Comparison of ENCODE assay signal across 8 cellular contexts in genomic region chr6:109455502-109456282, GRCh38. TPM values are rescaled to one million over a fixed set of nuclear protein-coding genes. Genes with fewer than 3 reads are reported as not detected.
DNase-seq lines count a peak whose midpoint lies in the region; ATAC-seq and TF ChIP-seq lines count a peak whose summit lies in the region.

Gene MICAL1 (minus strand): TSS chr6:109455772. CDS start chr6:109454196, 1,576 bp downstream.

- DNase-seq in SIG-M5 treated with dmso at 0.1 percent for 504 hours (lab: John Stamatoyannopoulos, UW; ENCODE audit: unreplicated experiment), result peak; percentile 81
- peak; percentile 87 for DNase-seq in activated naive CD4-positive, alpha-beta T cell treated with anti-CD3 and anti-CD28 coated beads, Interleukin-2, amount 10 ng/mL, durations not matched to agents 7 days and 5 days
- DNase-seq in glomerular visceral epithelial cell (ENCODE audit: extremely low spot score), result peak; percentile 71
- peak; percentile 68 to 79 (median 71) for DNase-seq in ovary
- peak; percentile 92 for DNase-seq in upper lobe of right lung

- no peaks in the 10 kb centered on the region for H3K9me3 Mint-ChIP-seq in activated naive CD4-positive, alpha-beta T cell treated with anti-CD3 and anti-CD28 coated beads, Interleukin-2, amount 10 ng/mL, durations not matched to agents 7 days and 5 days

- H3K27ac ChIP-seq in DOHH2 (ENCODE audit: low read depth, low read length), result peak within 1 kb of the TSS; percentile 100
- peak within 1 kb of the TSS; percentile 64; the same call in 1 of the 2 replicates for H3K27ac ChIP-seq in HUES6 (ENCODE audit: low read depth, low read length)
- peak within 1 kb of the TSS in 1 of 2 donors; percentile 42 for H3K27ac ChIP-seq in ovary
- peak within 1 kb of the TSS; percentile 86 for H3K27ac ChIP-seq in upper lobe of right lung

- H3K36me3 ChIP-seq in DOHH2 (ENCODE audit: control insufficient read depth, low read length), result peaks cover 40% of the 10 kb centered on the region
- peaks cover 22% of the 10 kb centered on the region for H3K36me3 ChIP-seq in HUES6 (ENCODE audit: control insufficient read depth, insufficient read depth, low read length)
- H3K36me3 ChIP-seq in ovary, result no peaks in the 10 kb centered on the region
- H3K36me3 ChIP-seq in upper lobe of right lung, result peaks cover 18% of the 10 kb centered on the region

- intact Hi-C loops in ovary (cut with DNase I) (no loop called here), upper lobe of right lung (cut with DNase I) (no loop called here)

- peak within 1 kb of the TSS; percentile 99 for H3K4me3 Mint-ChIP-seq in activated naive CD4-positive, alpha-beta T cell treated with anti-CD3 and anti-CD28 coated beads, Interleukin-2, amount 10 ng/mL, durations not matched to agents 7 days and 5 days

- no peak for TF ChIP-seq POLR2A in ovary (IDR thresholded peaks at IDR 0.05)

- H3K4me3 ChIP-seq in DOHH2 (ENCODE audit: low read length), result peak within 1 kb of the TSS; percentile 94
- peak within 1 kb of the TSS; percentile 99 for H3K4me3 ChIP-seq in HUES6 (ENCODE audit: low read depth, low read length)
- H3K4me3 ChIP-seq in ovary, result peak within 1 kb of the TSS; percentile 81
- peak within 1 kb of the TSS; percentile 92 for H3K4me3 ChIP-seq in upper lobe of right lung

- H3K9ac ChIP-seq in HUES6 (ENCODE audit: low read length), result peak within 1 kb of the TSS; percentile 88

- peaks cover 77% of the 10 kb centered on the region for H3K4me1 Mint-ChIP-seq in activated naive CD4-positive, alpha-beta T cell treated with anti-CD3 and anti-CD28 coated beads, Interleukin-2, amount 10 ng/mL, durations not matched to agents 7 days and 5 days

- H3K79me2 ChIP-seq in DOHH2 (ENCODE audit: control insufficient read depth, low read length), result peaks cover 23% of the 10 kb centered on the region

- CTCF ChIA-PET in activated naive CD4-positive, alpha-beta T cell treated with anti-CD3 and anti-CD28 coated beads, Interleukin-2, amount 10 ng/mL, durations not matched to agents 7 days and 5 days (lab: Charles Lee), result interaction anchor here (0.8 to 6.1 kb wide), 7 partner anchors 8 to 73 kb away, joined by 3 to 35 read pairs (median 3); partner anchors contain the start of genes CD164, PPIL6 and SMPD2

- H3K4me1 ChIP-seq in DOHH2 (ENCODE audit: control insufficient read depth, low read length), result peaks cover 78% of the 10 kb centered on the region
- peaks cover 28% of the 10 kb centered on the region for H3K4me1 ChIP-seq in HUES6 (ENCODE audit: control insufficient read depth, insufficient read depth, low read length)
- peaks cover 3% of the 10 kb centered on the region for H3K4me1 ChIP-seq in ovary (ENCODE audit: insufficient read depth)
- peaks cover 40% of the 10 kb centered on the region for H3K4me1 ChIP-seq in upper lobe of right lung

- no peak for TF ChIP-seq EP300 in ovary (IDR thresholded peaks at IDR 0.05)

- H4K20me1 ChIP-seq in DOHH2 (ENCODE audit: control insufficient read depth, insufficient read depth, low read depth, low read length), result no peaks in the 10 kb centered on the region

- peaks cover 37% of the 10 kb centered on the region for H3F3A ChIP-seq in DOHH2 (ENCODE audit: control insufficient read depth, insufficient read depth)

- TF ChIP-seq CTCF in DOHH2 (IDR thresholded peaks at IDR 0.05; ENCODE audit: low read depth, low read length, poor library complexity, severe bottlenecking), result peak; percentile 32
- peak in 1 of 3 donors; percentile 20 for TF ChIP-seq CTCF in ovary (IDR thresholded peaks at IDR 0.05)
- TF ChIP-seq CTCF in upper lobe of right lung (IDR thresholded peaks at IDR 0.05), result peak; percentile 39

- H3K27me3 ChIP-seq in DOHH2 (ENCODE audit: control insufficient read depth, low read length), result no peaks in the 10 kb centered on the region
- no peaks in the 10 kb centered on the region for H3K27me3 ChIP-seq in HUES6 (ENCODE audit: control insufficient read depth, insufficient read depth, low read length)
- no peaks in the 10 kb centered on the region for H3K27me3 ChIP-seq in ovary
- H3K27me3 ChIP-seq in upper lobe of right lung, result no peaks in the 10 kb centered on the region

- ATAC-seq in GM21423 (IDR thresholded peaks at IDR 0.05; ENCODE audit: unreplicated experiment), result peak; percentile 52
- peak; percentile 87 for ATAC-seq in upper lobe of right lung

- H3K27me3 Mint-ChIP-seq in activated naive CD4-positive, alpha-beta T cell treated with anti-CD3 and anti-CD28 coated beads, Interleukin-2, amount 10 ng/mL, durations not matched to agents 7 days and 5 days, result no peaks in the 10 kb centered on the region

- no peaks in the 10 kb centered on the region for H3K9me3 ChIP-seq in DOHH2 (ENCODE audit: control insufficient read depth, insufficient read depth, low read length)
- no peaks in the 10 kb centered on the region for H3K9me3 ChIP-seq in HUES6 (ENCODE audit: control insufficient read depth, insufficient read depth, low read depth, low read length)
- no peaks in the 10 kb centered on the region for H3K9me3 ChIP-seq in ovary
- H3K9me3 ChIP-seq in upper lobe of right lung, result no peaks in the 10 kb centered on the region

- 0% methylated on average over 29 to 85 of the region's 85 CpGs for WGBS in ovary, 3 donors

- peaks cover 35% of the 10 kb centered on the region for H3K36me3 Mint-ChIP-seq in activated naive CD4-positive, alpha-beta T cell treated with anti-CD3 and anti-CD28 coated beads, Interleukin-2, amount 10 ng/mL, durations not matched to agents 7 days and 5 days

- peak within 1 kb of the TSS; percentile 97 for H3K27ac Mint-ChIP-seq in activated naive CD4-positive, alpha-beta T cell treated with anti-CD3 and anti-CD28 coated beads, Interleukin-2, amount 10 ng/mL, durations not matched to agents 7 days and 5 days

- H3K9me2 ChIP-seq in DOHH2 (replicated peaks; ENCODE audit: control insufficient read depth, low read length), result no peaks in the 10 kb centered on the region

- H3K4me2 ChIP-seq in DOHH2 (ENCODE audit: low read length), result peak within 1 kb of the TSS; percentile 84

RNA-seq across cellular contexts. Expression of gene MICAL1, which starts in this region (rescaled TPM):
- 10 to 100 TPM; 10.3 to 24.0 (median 12.6) TPM for total RNA-seq in ovary
- polyA plus RNA-seq in ovary, result 10 to 100 TPM; 14.9 to 19.1 TPM
- 53.6 TPM for total RNA-seq in upper lobe of right lung
